In genomic region chr9:91164724-91165520, GRCh38 we compare ENCODE assay signal across 8 cellular contexts.
DNase-seq lines count a peak whose midpoint lies in the region; ATAC-seq, FAIRE-seq and TF ChIP-seq lines count a peak whose summit lies in the region.

No MANE protein-coding gene starts in this region.

- intact Hi-C loops in Right ventricle myocardium superior (cut with DNase I) = no loop called here

- TF ChIP-seq POLR2A in GM12892 (IDR thresholded peaks at IDR 0.05; ENCODE audit: low read depth, low read length) = no peak

- ATAC-seq in GM21825 (IDR thresholded peaks at IDR 0.05; ENCODE audit: unreplicated experiment) (peak; percentile 36), Right ventricle myocardium superior (ENCODE audit: poor library complexity) (peak; percentile 47), HG02870 (IDR thresholded peaks at IDR 0.05; ENCODE audit: unreplicated experiment) (no peak), HG03460 (IDR thresholded peaks at IDR 0.05; ENCODE audit: unreplicated experiment) (no peak)

- no peak for FAIRE-seq in GM12892 (lab: Jason Lieb, UNC)

- peak; percentile 99 for DNase-seq in RPMI7951 (ENCODE audit: low read depth)
- peak; percentile 81 for DNase-seq in activated effector memory CD4-positive, alpha-beta T cell treated with anti-CD3 and anti-CD28 coated beads, Interleukin-2, amount 50 U/mL, for 16 hours
- DNase-seq in Right ventricle myocardium superior = peak; percentile 83
- DNase-seq in smooth muscle cell of the brain vasculature (ENCODE audit: low read depth, low spot score) = peak; percentile 74
- DNase-seq in GM12892 (ENCODE audit: insufficient read length) = no peak

Comparison
In these comparisons a context has a peak if more than half of its experiments do, and no peak if none do; other contexts are left out.
1. ATAC-seq: peak in GM21825 (single experiment) and Right ventricle myocardium superior (single experiment); none in HG02870 (single experiment) and HG03460 (single experiment).